In the genomic region with DNA sequence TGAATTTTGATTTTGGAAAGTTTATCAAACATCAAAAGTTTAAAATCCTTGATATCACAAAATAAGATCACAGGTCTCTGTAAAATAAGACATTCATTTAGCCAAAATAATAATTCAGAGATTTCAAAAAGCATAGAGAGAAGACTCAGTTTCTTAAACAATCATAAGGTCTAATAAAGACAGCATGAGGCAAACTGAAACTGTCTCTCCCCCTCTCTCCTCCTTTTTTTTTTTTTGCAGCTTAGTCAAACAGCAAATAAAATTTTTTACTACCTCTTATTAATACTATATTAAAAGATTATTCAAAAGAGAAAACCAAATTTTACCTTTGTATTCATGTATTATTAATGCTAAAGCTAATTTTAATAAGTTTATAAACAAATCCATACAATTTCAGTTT, we compare ENCODE assay signal across 32 cellular contexts. TPM values are rescaled to one million over a fixed set of nuclear protein-coding genes. Genes with fewer than 3 reads are reported as not detected.
"Had no signal": no experiment of that assay in that cellular context is flagged by ENCODE, and none has a peak within 500 bp of the region (broad histone marks: within the 10 kb centered on the region; RNA-seq: fewer than 3 reads in every experiment).

No MANE protein-coding gene starts in this region.

- H3K27ac Mint-ChIP-seq: activated naive CD4-positive, alpha-beta T cell treated with anti-CD3 and anti-CD28 coated beads, Interleukin-2, amount 10 ng/mL, durations not matched to agents 7 days and 5 days; activated naive CD8-positive, alpha-beta T cell treated with anti-CD3 and anti-CD28 coated beads, Interleukin-2, amount 10 ng/mL, durations not matched to agents 7 days and 5 days; activated T-helper 1 cell treated with anti-CD3 and anti-CD28 coated beads, Interleukin-12 subunit alpha, Interleukin-12 subunit beta, Interleukin-2, Interleukin-4 antibody, amounts not matched to agents 30 ng/mL and 10 ng/mL and 1 ng/mL, durations not matched to agents 14 hours and 24 hours and 36 hours; effector memory CD8-positive, alpha-beta T cell; naive thymus-derived CD4-positive, alpha-beta T cell; stimulated activated effector memory CD8-positive, alpha-beta T cell treated with anti-CD3 and anti-CD28 coated beads, Interleukin-12 subunit alpha, Interleukin-12 subunit beta, amount 100 ng/mL, for 72 hours; stimulated activated naive CD8-positive, alpha-beta T cell treated with anti-CD3 and anti-CD28 coated beads, Interleukin-15, amount 100 ng/mL, for 72 hours; T-helper 17 cell; type B pancreatic cell; WTC11 had no signal

- H3K4me3 ChIP-seq: psoas muscle, sigmoid colon had no signal

- H2AFZ ChIP-seq: parathyroid adenoma had no signal

- H3K36me3 ChIP-seq: sigmoid colon had no signal

- H3K36me3 Mint-ChIP-seq: activated naive CD4-positive, alpha-beta T cell treated with anti-CD3 and anti-CD28 coated beads, Interleukin-2, amount 10 ng/mL, durations not matched to agents 7 days and 5 days; activated naive CD8-positive, alpha-beta T cell treated with anti-CD3 and anti-CD28 coated beads, Interleukin-2, amount 10 ng/mL, durations not matched to agents 7 days and 5 days; naive thymus-derived CD4-positive, alpha-beta T cell; stimulated activated effector memory CD8-positive, alpha-beta T cell treated with anti-CD3 and anti-CD28 coated beads, Interleukin-12 subunit alpha, Interleukin-12 subunit beta, amount 100 ng/mL, for 72 hours; type B pancreatic cell; WTC11 had no signal

- H3K9ac ChIP-seq: parathyroid adenoma had no signal

- ATAC-seq: effector memory CD8-positive, alpha-beta T cell; left colon; naive thymus-derived CD4-positive, alpha-beta T cell; psoas muscle; stimulated activated effector memory CD8-positive, alpha-beta T cell treated with anti-CD3 and anti-CD28 coated beads, Interleukin-12 subunit alpha, Interleukin-12 subunit beta, amount 100 ng/mL, for 72 hours; stimulated activated naive CD8-positive, alpha-beta T cell treated with anti-CD3 and anti-CD28 coated beads, Interleukin-15, amount 100 ng/mL, for 72 hours; T-helper 17 cell; WTC11 had no signal

- DNase-seq: activated CD8-positive, alpha-beta memory T cell treated with anti-CD3 and anti-CD28 coated beads for 24 hours; activated effector memory CD4-positive, alpha-beta T cell treated with anti-CD3 and anti-CD28 coated beads, Interleukin-2, amount 50 U/mL, for 16 hours; activated naive CD4-positive, alpha-beta T cell treated with anti-CD3 and anti-CD28 coated beads, Interleukin-2, amount 10 ng/mL, durations not matched to agents 7 days and 5 days; activated naive CD8-positive, alpha-beta T cell treated with anti-CD3 and anti-CD28 coated beads, Interleukin-2, amount 10 ng/mL, durations not matched to agents 7 days and 5 days; caudate nucleus; cortex of kidney; effector memory CD8-positive, alpha-beta T cell; erythroblast; foreskin fibroblast; head of caudate nucleus; hippocampal formation; left colon; mammary epithelial cell; midbrain; naive thymus-derived CD4-positive, alpha-beta T cell; psoas muscle; sigmoid colon; small intestine; stimulated activated CD4-positive, alpha-beta T cell treated with anti-CD3 and anti-CD28 coated beads, Interleukin-4, amount 100 ng/mL, for 24 hours; stimulated activated naive CD8-positive, alpha-beta T cell treated with anti-CD3 and anti-CD28 coated beads, Interleukin-15, amount 100 ng/mL, for 72 hours; substantia nigra; T-helper 17 cell; T1000 had no signal

- FAIRE-seq: astrocyte had no signal

- H3K4me3 Mint-ChIP-seq: activated naive CD4-positive, alpha-beta T cell treated with anti-CD3 and anti-CD28 coated beads, Interleukin-2, amount 10 ng/mL, durations not matched to agents 7 days and 5 days; activated naive CD8-positive, alpha-beta T cell treated with anti-CD3 and anti-CD28 coated beads, Interleukin-2, amount 10 ng/mL, durations not matched to agents 7 days and 5 days; activated T-helper 1 cell treated with anti-CD3 and anti-CD28 coated beads, Interleukin-12 subunit alpha, Interleukin-12 subunit beta, Interleukin-2, Interleukin-4 antibody, amounts not matched to agents 30 ng/mL and 10 ng/mL and 1 ng/mL, durations not matched to agents 14 hours and 24 hours and 36 hours; effector memory CD8-positive, alpha-beta T cell; naive thymus-derived CD4-positive, alpha-beta T cell; stimulated activated effector memory CD8-positive, alpha-beta T cell treated with anti-CD3 and anti-CD28 coated beads, Interleukin-12 subunit alpha, Interleukin-12 subunit beta, amount 100 ng/mL, for 72 hours; stimulated activated naive CD8-positive, alpha-beta T cell treated with anti-CD3 and anti-CD28 coated beads, Interleukin-15, amount 100 ng/mL, for 72 hours; T-helper 17 cell; type B pancreatic cell; WTC11 had no signal

- H3K79me2 ChIP-seq: parathyroid adenoma had no signal

- H3K4me1 Mint-ChIP-seq: activated naive CD4-positive, alpha-beta T cell treated with anti-CD3 and anti-CD28 coated beads, Interleukin-2, amount 10 ng/mL, durations not matched to agents 7 days and 5 days; naive thymus-derived CD4-positive, alpha-beta T cell; stimulated activated effector memory CD8-positive, alpha-beta T cell treated with anti-CD3 and anti-CD28 coated beads, Interleukin-12 subunit alpha, Interleukin-12 subunit beta, amount 100 ng/mL, for 72 hours; stimulated activated naive CD8-positive, alpha-beta T cell treated with anti-CD3 and anti-CD28 coated beads, Interleukin-15, amount 100 ng/mL, for 72 hours; T-helper 17 cell had no signal

- H3K9me3 Mint-ChIP-seq: activated naive CD4-positive, alpha-beta T cell treated with anti-CD3 and anti-CD28 coated beads, Interleukin-2, amount 10 ng/mL, durations not matched to agents 7 days and 5 days; activated naive CD8-positive, alpha-beta T cell treated with anti-CD3 and anti-CD28 coated beads, Interleukin-2, amount 10 ng/mL, durations not matched to agents 7 days and 5 days; activated T-helper 1 cell treated with anti-CD3 and anti-CD28 coated beads, Interleukin-12 subunit alpha, Interleukin-12 subunit beta, Interleukin-2, Interleukin-4 antibody, amounts not matched to agents 30 ng/mL and 10 ng/mL and 1 ng/mL, durations not matched to agents 14 hours and 24 hours and 36 hours; naive thymus-derived CD4-positive, alpha-beta T cell; stimulated activated effector memory CD8-positive, alpha-beta T cell treated with anti-CD3 and anti-CD28 coated beads, Interleukin-12 subunit alpha, Interleukin-12 subunit beta, amount 100 ng/mL, for 72 hours; type B pancreatic cell; WTC11 had no signal

- H3K9me3 ChIP-seq: psoas muscle, sigmoid colon had no signal

- H3K4me1 ChIP-seq: parathyroid adenoma, psoas muscle had no signal

- H3K27ac ChIP-seq: parathyroid adenoma, psoas muscle, sigmoid colon had no signal

- H3K27me3 ChIP-seq: sigmoid colon had no signal

- H3K27me3 Mint-ChIP-seq: activated naive CD4-positive, alpha-beta T cell treated with anti-CD3 and anti-CD28 coated beads, Interleukin-2, amount 10 ng/mL, durations not matched to agents 7 days and 5 days; effector memory CD8-positive, alpha-beta T cell; naive thymus-derived CD4-positive, alpha-beta T cell; stimulated activated naive CD8-positive, alpha-beta T cell treated with anti-CD3 and anti-CD28 coated beads, Interleukin-15, amount 100 ng/mL, for 72 hours; T-helper 17 cell; type B pancreatic cell had no signal

RNA-seq across cellular contexts. Expression of a gene that starts 57.4 kb away (rescaled TPM):
- total RNA-seq: activated naive CD8-positive, alpha-beta T cell treated with anti-CD3 and anti-CD28 coated beads, Interleukin-2, amount 10 ng/mL, durations not matched to agents 7 days and 5 days; activated T-helper 1 cell treated with anti-CD3 and anti-CD28 coated beads, Interleukin-12 subunit alpha, Interleukin-12 subunit beta, Interleukin-2, Interleukin-4 antibody, amounts not matched to agents 30 ng/mL and 10 ng/mL and 1 ng/mL, durations not matched to agents 14 hours and 24 hours and 36 hours; astrocyte; chondrocyte; left colon; liver; mammary epithelial cell; naive thymus-derived CD4-positive, alpha-beta T cell; T-helper 17 cell; WTC11 had no signal
- polyA plus RNA-seq: keratinocyte; liver; mammary epithelial cell; naive thymus-derived CD4-positive, alpha-beta T cell; sigmoid colon had no signal
